11 cellular contexts compared by ENCODE assay signal in the genomic region with DNA sequence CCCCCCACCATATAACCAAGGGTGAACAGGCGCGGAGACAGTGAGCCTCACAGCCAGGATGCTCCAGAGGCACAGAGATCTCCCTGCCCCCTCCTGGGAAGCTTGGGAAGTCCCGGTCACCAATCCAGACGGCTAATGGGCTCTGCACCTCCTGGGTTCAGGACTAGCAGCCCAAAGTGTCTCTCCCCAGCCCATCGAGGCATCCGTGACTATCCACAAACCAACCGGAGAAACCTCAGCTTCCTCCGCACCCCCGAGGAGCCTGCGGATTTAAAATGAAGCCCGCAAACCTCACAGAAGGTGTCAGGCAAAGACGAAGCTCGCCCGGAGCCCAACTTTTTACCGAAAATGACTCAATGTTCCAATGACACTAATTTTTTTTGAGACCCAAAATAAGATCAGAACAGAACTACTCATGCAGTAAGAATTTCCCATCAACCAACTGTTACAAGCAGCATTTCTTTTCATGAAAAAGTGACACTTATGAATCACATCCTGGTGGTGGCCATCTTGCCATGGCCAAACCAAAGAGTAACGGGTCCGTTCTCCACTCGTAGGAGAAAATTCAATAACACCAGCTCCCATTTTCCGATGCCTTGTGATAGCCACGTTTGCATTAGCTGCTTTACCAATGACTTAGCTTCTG. TPM values are rescaled to one million over a fixed set of nuclear protein-coding genes. Genes with fewer than 3 reads are reported as not detected.
DNase-seq lines count a peak whose midpoint lies in the region; ATAC-seq, FAIRE-seq and TF ChIP-seq lines count a peak whose summit lies in the region.
"Had no signal": no experiment of that assay in that cellular context is flagged by ENCODE, and none has a peak within 500 bp of the region (broad histone marks: within the 10 kb centered on the region; RNA-seq: fewer than 3 reads in every experiment).

No MANE protein-coding gene starts in this region.

- TF ChIP-seq POLR2A in endothelial cell of umbilical vein (IDR thresholded peaks at IDR 0.05; ENCODE audit: low read depth, low read length): no peak

- no peak overlapping the region for H3K4me3 ChIP-seq in endothelial cell of umbilical vein (replicated peaks in 1 of 3; ENCODE audit: insufficient read depth in 1 of 3, low read depth in 1 of 3, low read length in 3 of 3)
- H3K4me3 ChIP-seq in skeletal muscle satellite cell (ENCODE audit: low read length): peak overlapping the region; percentile 36

- in situ Hi-C loops in GM13976 (cut with MboI; ENCODE audit: low sequenced_read_pairs, unreplicated experiment): no loop called here

- CTCF ChIA-PET in endothelial cell of umbilical vein (lab: Charles Lee): interaction anchor here (1.1 to 3.1 kb wide), 3 partner anchors 78 to 182 kb away, joined by 3 to 21 read pairs (median 3); no protein-coding TSS in a partner anchor

- H3K79me2 ChIP-seq in endothelial cell of umbilical vein (ENCODE audit: control insufficient read depth, insufficient read depth, low read length): peaks cover 74% of the 10 kb centered on the region

- no peaks in the 10 kb centered on the region for H3K9me1 ChIP-seq in endothelial cell of umbilical vein (replicated peaks; ENCODE audit: control insufficient read depth, extremely low read depth, insufficient read depth, low read length)

- H3K27ac ChIP-seq in endothelial cell of umbilical vein (ENCODE audit: insufficient read depth, low read depth, low read length): peak overlapping the region; percentile 72
- H3K27ac ChIP-seq: KMS-11 had no signal

- FAIRE-seq in endothelial cell of umbilical vein (lab: Jason Lieb, UNC): peak; percentile 91

- intact Hi-C loops in endothelial cell of umbilical vein (cut with micrococcal nuclease): no loop called here

- no peak overlapping the region for H3K9ac ChIP-seq in endothelial cell of umbilical vein (replicated peaks; ENCODE audit: extremely low read depth, insufficient read depth, low read length)
- peak overlapping the region; percentile 63 for H3K9ac ChIP-seq in skeletal muscle satellite cell (ENCODE audit: low read depth, low read length)
- H3K9ac ChIP-seq: KMS-11 had no signal

- peak; percentile 91 for DNase-seq in ELR (ENCODE audit: low read depth)
- DNase-seq in RKO (ENCODE audit: low spot score): peak; percentile 57
- no peak for DNase-seq in endothelial cell of umbilical vein (ENCODE audit: low read depth, low spot score)
- no peak for DNase-seq in AG20443 (ENCODE audit: low spot score)
- DNase-seq in GM13976 (ENCODE audit: low spot score): no peak
- DNase-seq: activated naive CD4-positive, alpha-beta T cell; NCI-H82; stimulated activated CD4-positive, alpha-beta T cell treated with anti-CD3 and anti-CD28 coated beads, Interleukin-4, amount 100 ng/mL, for 1 hour had no signal

- BruUV-seq in endothelial cell of umbilical vein (replicated peaks; lab: Mats Ljungman, UMichigan): no TSS peak

- dilution Hi-C loops in endothelial cell of umbilical vein (cut with MboI; ENCODE audit: extremely low pct_ligation_motif_present, low sequenced_read_pairs): no loop called here

- H3K36me3 ChIP-seq in endothelial cell of umbilical vein (ENCODE audit: control insufficient read depth in 2 of 2, extremely low read depth in 1 of 2, insufficient read depth in 2 of 2, low read length in 2 of 2) (peaks cover 4% of the 10 kb centered on the region in 2 experiments), skeletal muscle satellite cell (ENCODE audit: insufficient read depth, low read length) (peaks cover 21% of the 10 kb centered on the region)

- H3K9me3 ChIP-seq in endothelial cell of umbilical vein (replicated peaks; ENCODE audit: control insufficient read depth, insufficient read depth, low read length) (no peaks in the 10 kb centered on the region), skeletal muscle satellite cell (replicated peaks; ENCODE audit: low read length) (no peaks in the 10 kb centered on the region)

- H4K20me1 ChIP-seq in endothelial cell of umbilical vein (replicated peaks; ENCODE audit: control insufficient read depth, extremely low read depth, insufficient read depth, low read length): no peaks in the 10 kb centered on the region

- ATAC-seq in GM18511 (IDR thresholded peaks at IDR 0.05; ENCODE audit: unreplicated experiment): no peak

- TF ChIP-seq CTCF in endothelial cell of umbilical vein (IDR thresholded peaks at IDR 0.05; ENCODE audit: extremely low read depth in 1 of 2, insufficient read depth in 1 of 2, low read depth in 1 of 2, low read length in 2 of 2) (peak in 1 of 2 donors; percentile 9), GM13976 (IDR thresholded peaks at IDR 0.05; ENCODE audit: borderline replicate concordance, control extremely low read depth, extremely low read depth, insufficient read depth, missing control alignments) (no peak)

- POLR2A ChIA-PET in endothelial cell of umbilical vein (lab: Charles Lee): no interaction called here

- H2AFZ ChIP-seq in endothelial cell of umbilical vein (ENCODE audit: low read depth, low read length): no peak overlapping the region

- H3K4me2 ChIP-seq in endothelial cell of umbilical vein (ENCODE audit: insufficient read depth, low read length): peak overlapping the region; percentile 9
- peak overlapping the region; percentile 52 for H3K4me2 ChIP-seq in skeletal muscle satellite cell (ENCODE audit: low read length)

- H3K27me3 ChIP-seq in endothelial cell of umbilical vein (ENCODE audit: control insufficient read depth in 2 of 2, insufficient read depth in 2 of 2, low read length in 2 of 2): no peaks in the 10 kb centered on the region
- no peaks in the 10 kb centered on the region for H3K27me3 ChIP-seq in skeletal muscle satellite cell (ENCODE audit: control insufficient read depth, insufficient read depth, low read length)

- H3K4me1 ChIP-seq in endothelial cell of umbilical vein (ENCODE audit: control insufficient read depth, extremely low read depth, insufficient read depth, low read length) (peaks cover 29% of the 10 kb centered on the region), skeletal muscle satellite cell (ENCODE audit: control insufficient read depth, insufficient read depth, low read length) (peaks cover 29% of the 10 kb centered on the region)

TF ChIP-seq in endothelial cell of umbilical vein, 7 proteins besides CTCF, POLR2A, EP300 and RAD21:
- TF ChIP-seq GATA2 (IDR thresholded peaks at IDR 0.05; ENCODE audit: insufficient read depth, insufficient read length, low read depth, low read length) (no peak), POLR2AphosphoS5 (IDR thresholded peaks at IDR 0.05; ENCODE audit: insufficient read depth, low read depth, low read length) (no peak), FOS (IDR thresholded peaks at IDR 0.05; ENCODE audit: borderline replicate concordance, insufficient read depth, low read length) (peak; percentile 47), EZH2 (IDR thresholded peaks at IDR 0.05; ENCODE audit: borderline replicate concordance, low read depth, low read length, severe bottlenecking) (no peak), MYC (IDR thresholded peaks at IDR 0.05; ENCODE audit: low read depth, low read length) (no peak), JUN (IDR thresholded peaks at IDR 0.05; ENCODE audit: borderline replicate concordance, insufficient read depth, insufficient read length, low read depth) (peak; percentile 60)
- TF ChIP-seq, protein P1, sequence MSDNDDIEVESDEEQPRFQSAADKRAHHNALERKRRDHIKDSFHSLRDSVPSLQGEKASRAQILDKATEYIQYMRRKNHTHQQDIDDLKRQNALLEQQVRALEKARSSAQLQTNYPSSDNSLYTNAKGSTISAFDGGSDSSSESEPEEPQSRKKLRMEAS (IDR thresholded peaks at IDR 0.05; ENCODE audit: insufficient read depth, insufficient read length): no peak

RNA-seq across cellular contexts. Expression of gene PDGFA, which starts 6.0 kb away (rescaled TPM):
- 62.4 and 68.1 TPM in 2 replicates for total RNA-seq in endothelial cell of umbilical vein
- polyA plus RNA-seq in endothelial cell of umbilical vein: 17.4 and 23.2 TPM in 2 replicates
- 17.9 and 24.0 TPM in 2 replicates for polyA plus RNA-seq in endothelial cell of umbilical vein (2011; cell fraction: cytosol; rRNA removed)
- 20.1 and 24.5 TPM in 2 replicates for polyA plus RNA-seq in endothelial cell of umbilical vein (2011; cell fraction: nucleus; rRNA removed)
- polyA plus RNA-seq in endothelial cell of umbilical vein (2012): 14.5 and 16.4 TPM in 2 replicates
- polyA minus RNA-seq in endothelial cell of umbilical vein: 51.3 and 58.0 TPM in 2 replicates
- polyA minus RNA-seq in endothelial cell of umbilical vein (2011; cell fraction: cytosol; rRNA and poly(A)+ RNA removed): 23.2 TPM
- 8.3 and 12.9 TPM in 2 replicates for polyA minus RNA-seq in endothelial cell of umbilical vein (2011; cell fraction: nucleus; rRNA and poly(A)+ RNA removed)
- 4.1 and 16.2 TPM in 2 replicates for total RNA-seq in skeletal muscle satellite cell (2012; rRNA removed)

Comparison
In these comparisons a context has a peak if more than half of its experiments do, and no peak if none do; other contexts are left out.
1. DNase-seq: peak in ELR (single experiment) and RKO (single experiment); none in endothelial cell of umbilical vein (single experiment), AG20443 (single experiment) and GM13976 (single experiment).